In genomic region chr1:71157151-71157550, GRCh38 we compare ENCODE assay signal across 21 cellular contexts.
"Had no signal": no experiment of that assay in that cellular context is flagged by ENCODE, and none has a peak within 500 bp of the region (broad histone marks: within the 10 kb centered on the region; RNA-seq: fewer than 3 reads in every experiment).

No MANE protein-coding gene starts in this region.

- H3K4me1 ChIP-seq: foreskin keratinocyte, spleen, testis had no signal

- H3K4me3 Mint-ChIP-seq: activated CD4-positive, alpha-beta T cell treated with anti-CD3 and anti-CD28 coated beads, Interleukin-2, amount 10 ng/mL, durations not matched to agents 7 days and 5 days; activated CD8-positive, alpha-beta memory T cell treated with anti-CD3 and anti-CD28 coated beads, Interleukin-2, amount 10 ng/mL, durations not matched to agents 7 days and 5 days; activated CD8-positive, alpha-beta T cell treated with anti-CD3 and anti-CD28 coated beads for 36 hours; activated naive CD4-positive, alpha-beta T cell treated with anti-CD3 and anti-CD28 coated beads, Interleukin-2, amount 10 ng/mL, durations not matched to agents 7 days and 5 days; immature natural killer cell; natural killer cell treated with Interleukin-12 subunit alpha and Interleukin-12 subunit beta and Interleukin-15 and Interleukin-18, amount 100 ng/mL, for 72 hours; T-helper 2 cell treated with Interferon-gamma antibody and Interleukin-4, amounts not matched to agents 5 μg/mL and 100 μg/mL, for 36 hours had no signal

- DNase-seq: activated CD4-positive, alpha-beta T cell treated with anti-CD3 and anti-CD28 coated beads, Interleukin-2, amount 10 ng/mL, durations not matched to agents 7 days and 5 days; activated CD4-positive, CD25-positive, alpha-beta regulatory T cell treated with anti-CD3 and anti-CD28 coated beads, Interleukin-2, amount 50 U/mL, for 72 hours; activated CD8-positive, alpha-beta memory T cell treated with anti-CD3 and anti-CD28 coated beads, Interleukin-2, amount 10 ng/mL, durations not matched to agents 7 days and 5 days; activated CD8-positive, alpha-beta T cell treated with anti-CD3 and anti-CD28 coated beads for 36 hours; activated effector memory CD4-positive, alpha-beta T cell treated with anti-CD3 and anti-CD28 coated beads, Interleukin-2, amount 50 U/mL, for 16 hours; activated naive CD4-positive, alpha-beta T cell treated with anti-CD3 and anti-CD28 coated beads, Interleukin-2, amount 10 ng/mL, durations not matched to agents 7 days and 5 days; activated T-cell treated with anti-CD3 and anti-CD28 coated beads for 4 hours; amygdala; cerebellar nuclear complex; cortex of kidney; foreskin keratinocyte; immature natural killer cell; left ventricle myocardium superior; spleen; stimulated activated CD4-positive, alpha-beta T cell treated with anti-CD3 and anti-CD28 coated beads, Interleukin-4, amount 100 ng/mL, for 1 hour; stimulated activated naive CD4-positive, alpha-beta T cell; testis; WERI-Rb-1 had no signal

- H3K27me3 Mint-ChIP-seq: activated CD4-positive, alpha-beta T cell treated with anti-CD3 and anti-CD28 coated beads, Interleukin-2, amount 10 ng/mL, durations not matched to agents 7 days and 5 days; activated CD8-positive, alpha-beta memory T cell treated with anti-CD3 and anti-CD28 coated beads, Interleukin-2, amount 10 ng/mL, durations not matched to agents 7 days and 5 days; activated CD8-positive, alpha-beta T cell treated with anti-CD3 and anti-CD28 coated beads for 36 hours; activated naive CD4-positive, alpha-beta T cell treated with anti-CD3 and anti-CD28 coated beads, Interleukin-2, amount 10 ng/mL, durations not matched to agents 7 days and 5 days; natural killer cell treated with Interleukin-12 subunit alpha and Interleukin-12 subunit beta and Interleukin-15 and Interleukin-18, amount 100 ng/mL, for 72 hours; progenitor cell of endocrine pancreas had no signal

- H3K27me3 ChIP-seq: foreskin keratinocyte, spleen, testis had no signal

- ATAC-seq: activated CD8-positive, alpha-beta memory T cell treated with anti-CD3 and anti-CD28 coated beads, Interleukin-2, amount 10 ng/mL, durations not matched to agents 7 days and 5 days; activated CD8-positive, alpha-beta T cell treated with anti-CD3 and anti-CD28 coated beads for 36 hours; foreskin keratinocyte; left ventricle myocardium superior; natural killer cell treated with Interleukin-12 subunit alpha and Interleukin-12 subunit beta and Interleukin-15 and Interleukin-18, amount 100 ng/mL, for 72 hours had no signal

- H3K36me3 ChIP-seq: spleen, WERI-Rb-1 had no signal

- H3K27ac Mint-ChIP-seq: activated CD4-positive, alpha-beta T cell treated with anti-CD3 and anti-CD28 coated beads, Interleukin-2, amount 10 ng/mL, durations not matched to agents 7 days and 5 days; activated CD8-positive, alpha-beta memory T cell treated with anti-CD3 and anti-CD28 coated beads, Interleukin-2, amount 10 ng/mL, durations not matched to agents 7 days and 5 days; activated CD8-positive, alpha-beta T cell treated with anti-CD3 and anti-CD28 coated beads for 36 hours; activated naive CD4-positive, alpha-beta T cell treated with anti-CD3 and anti-CD28 coated beads, Interleukin-2, amount 10 ng/mL, durations not matched to agents 7 days and 5 days; immature natural killer cell; natural killer cell treated with Interleukin-12 subunit alpha and Interleukin-12 subunit beta and Interleukin-15 and Interleukin-18, amount 100 ng/mL, for 72 hours; progenitor cell of endocrine pancreas; T-helper 2 cell treated with Interferon-gamma antibody and Interleukin-4, amounts not matched to agents 5 μg/mL and 100 μg/mL, for 36 hours had no signal

- H3K9me3 Mint-ChIP-seq: activated CD4-positive, alpha-beta T cell treated with anti-CD3 and anti-CD28 coated beads, Interleukin-2, amount 10 ng/mL, durations not matched to agents 7 days and 5 days; T-helper 2 cell treated with Interferon-gamma antibody and Interleukin-4, amounts not matched to agents 5 μg/mL and 100 μg/mL, for 36 hours had no signal

- H3K4me3 ChIP-seq: spleen, testis had no signal

- H3K36me3 Mint-ChIP-seq: activated CD8-positive, alpha-beta memory T cell treated with anti-CD3 and anti-CD28 coated beads, Interleukin-2, amount 10 ng/mL, durations not matched to agents 7 days and 5 days; activated naive CD4-positive, alpha-beta T cell treated with anti-CD3 and anti-CD28 coated beads, Interleukin-2, amount 10 ng/mL, durations not matched to agents 7 days and 5 days had no signal

- H3K4me1 Mint-ChIP-seq: activated CD4-positive, alpha-beta T cell treated with anti-CD3 and anti-CD28 coated beads, Interleukin-2, amount 10 ng/mL, durations not matched to agents 7 days and 5 days; activated CD8-positive, alpha-beta memory T cell treated with anti-CD3 and anti-CD28 coated beads, Interleukin-2, amount 10 ng/mL, durations not matched to agents 7 days and 5 days; activated naive CD4-positive, alpha-beta T cell treated with anti-CD3 and anti-CD28 coated beads, Interleukin-2, amount 10 ng/mL, durations not matched to agents 7 days and 5 days; immature natural killer cell had no signal

- H3K27ac ChIP-seq: foreskin keratinocyte, spleen, testis, WERI-Rb-1 had no signal

- H3K9me3 ChIP-seq: testis had no signal
